In genomic region chr14:35292051-35292769, GRCh38 we compare ENCODE assay signal across 1 cellular context.
TF ChIP-seq lines count a peak whose summit lies in the region.

PSMA6 (plus strand) TSS chr14:35292382; CDS start chr14:35292477, 95 bp downstream.

TF ChIP-seq in HepG2, 621 proteins besides CTCF, POLR2A, EP300 and RAD21 (continued from another document and continues in another):
- peak; percentile 70; the same call in 1 of the 2 replicates for TF ChIP-seq KLF11 (CRISPR knock-in tag; IDR thresholded peaks at IDR 0.05)
- TF ChIP-seq, protein P1, sequence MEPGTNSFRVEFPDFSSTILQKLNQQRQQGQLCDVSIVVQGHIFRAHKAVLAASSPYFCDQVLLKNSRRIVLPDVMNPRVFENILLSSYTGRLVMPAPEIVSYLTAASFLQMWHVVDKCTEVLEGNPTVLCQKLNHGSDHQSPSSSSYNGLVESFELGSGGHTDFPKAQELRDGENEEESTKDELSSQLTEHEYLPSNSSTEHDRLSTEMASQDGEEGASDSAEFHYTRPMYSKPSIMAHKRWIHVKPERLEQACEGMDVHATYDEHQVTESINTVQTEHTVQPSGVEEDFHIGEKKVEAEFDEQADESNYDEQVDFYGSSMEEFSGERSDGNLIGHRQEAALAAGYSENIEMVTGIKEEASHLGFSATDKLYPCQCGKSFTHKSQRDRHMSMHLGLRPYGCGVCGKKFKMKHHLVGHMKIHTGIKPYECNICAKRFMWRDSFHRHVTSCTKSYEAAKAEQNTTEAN (CRISPR knock-in tag; conservative IDR thresholded peaks at IDR 0.05): peak; percentile 71; the same call in 1 of the 2 replicates
- TF ChIP-seq ZFYVE20 (CRISPR knock-in tag; IDR thresholded peaks at IDR 0.05; ENCODE audit: borderline replicate concordance, low read depth): peak; percentile 93; the same call in 1 of the 2 replicates
- peak; percentile 78; the same call in 1 of the 2 replicates for TF ChIP-seq ZNF776 (CRISPR knock-in tag; IDR thresholded peaks at IDR 0.05)
- peak; percentile 100 for TF ChIP-seq ASH2L (IDR thresholded peaks at IDR 0.05; ENCODE audit: insufficient read length, low read depth, low read length)
- TF ChIP-seq, protein P2, sequence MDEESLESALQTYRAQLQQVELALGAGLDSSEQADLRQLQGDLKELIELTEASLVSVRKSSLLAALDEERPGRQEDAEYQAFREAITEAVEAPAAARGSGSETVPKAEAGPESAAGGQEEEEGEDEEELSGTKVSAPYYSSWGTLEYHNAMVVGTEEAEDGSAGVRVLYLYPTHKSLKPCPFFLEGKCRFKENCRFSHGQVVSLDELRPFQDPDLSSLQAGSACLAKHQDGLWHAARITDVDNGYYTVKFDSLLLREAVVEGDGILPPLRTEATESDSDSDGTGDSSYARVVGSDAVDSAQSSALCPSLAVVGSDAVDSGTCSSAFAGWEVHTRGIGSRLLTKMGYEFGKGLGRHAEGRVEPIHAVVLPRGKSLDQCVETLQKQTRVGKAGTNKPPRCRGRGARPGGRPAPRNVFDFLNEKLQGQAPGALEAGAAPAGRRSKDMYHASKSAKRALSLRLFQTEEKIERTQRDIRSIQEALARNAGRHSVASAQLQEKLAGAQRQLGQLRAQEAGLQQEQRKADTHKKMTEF (CRISPR knock-in tag; IDR thresholded peaks at IDR 0.05): peak; percentile 99
- TF ChIP-seq ZNF605 (CRISPR knock-in tag; IDR thresholded peaks at IDR 0.05): peak; percentile 100
- TF ChIP-seq, protein P3, sequence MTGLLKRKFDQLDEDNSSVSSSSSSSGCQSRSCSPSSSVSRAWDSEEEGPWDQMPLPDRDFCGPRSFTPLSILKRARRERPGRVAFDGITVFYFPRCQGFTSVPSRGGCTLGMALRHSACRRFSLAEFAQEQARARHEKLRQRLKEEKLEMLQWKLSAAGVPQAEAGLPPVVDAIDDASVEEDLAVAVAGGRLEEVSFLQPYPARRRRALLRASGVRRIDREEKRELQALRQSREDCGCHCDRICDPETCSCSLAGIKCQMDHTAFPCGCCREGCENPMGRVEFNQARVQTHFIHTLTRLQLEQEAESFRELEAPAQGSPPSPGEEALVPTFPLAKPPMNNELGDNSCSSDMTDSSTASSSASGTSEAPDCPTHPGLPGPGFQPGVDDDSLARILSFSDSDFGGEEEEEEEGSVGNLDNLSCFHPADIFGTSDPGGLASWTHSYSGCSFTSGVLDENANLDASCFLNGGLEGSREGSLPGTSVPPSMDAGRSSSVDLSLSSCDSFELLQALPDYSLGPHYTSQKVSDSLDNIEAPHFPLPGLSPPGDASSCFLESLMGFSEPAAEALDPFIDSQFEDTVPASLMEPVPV (CRISPR knock-in tag; IDR thresholded peaks at IDR 0.05): peak; percentile 98
- TF ChIP-seq, protein P4, sequence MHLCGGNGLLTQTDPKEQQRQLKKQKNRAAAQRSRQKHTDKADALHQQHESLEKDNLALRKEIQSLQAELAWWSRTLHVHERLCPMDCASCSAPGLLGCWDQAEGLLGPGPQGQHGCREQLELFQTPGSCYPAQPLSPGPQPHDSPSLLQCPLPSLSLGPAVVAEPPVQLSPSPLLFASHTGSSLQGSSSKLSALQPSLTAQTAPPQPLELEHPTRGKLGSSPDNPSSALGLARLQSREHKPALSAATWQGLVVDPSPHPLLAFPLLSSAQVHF (CRISPR knock-in tag; IDR thresholded peaks at IDR 0.05): peak; percentile 26; the same call in 1 of the 2 replicates
- peak; percentile 95; the same call in 1 of the 2 replicates for TF ChIP-seq MTA1 (CRISPR knock-in tag; IDR thresholded peaks at IDR 0.05; ENCODE audit: borderline replicate concordance)
- TF ChIP-seq ZNF7 (CRISPR knock-in tag; IDR thresholded peaks at IDR 0.05): 0 out of 2 replicates have a peak, but pooled peaks have one; percentile 18
- TF ChIP-seq, protein P5, sequence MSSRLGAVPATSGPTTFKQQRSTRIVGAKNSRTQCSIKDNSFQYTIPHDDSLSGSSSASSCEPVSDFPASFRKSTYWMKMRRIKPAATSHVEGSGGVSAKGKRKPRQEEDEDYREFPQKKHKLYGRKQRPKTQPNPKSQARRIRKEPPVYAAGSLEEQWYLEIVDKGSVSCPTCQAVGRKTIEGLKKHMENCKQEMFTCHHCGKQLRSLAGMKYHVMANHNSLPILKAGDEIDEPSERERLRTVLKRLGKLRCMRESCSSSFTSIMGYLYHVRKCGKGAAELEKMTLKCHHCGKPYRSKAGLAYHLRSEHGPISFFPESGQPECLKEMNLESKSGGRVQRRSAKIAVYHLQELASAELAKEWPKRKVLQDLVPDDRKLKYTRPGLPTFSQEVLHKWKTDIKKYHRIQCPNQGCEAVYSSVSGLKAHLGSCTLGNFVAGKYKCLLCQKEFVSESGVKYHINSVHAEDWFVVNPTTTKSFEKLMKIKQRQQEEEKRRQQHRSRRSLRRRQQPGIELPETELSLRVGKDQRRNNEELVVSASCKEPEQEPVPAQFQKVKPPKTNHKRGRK (CRISPR knock-in tag; IDR thresholded peaks at IDR 0.05): no peak
- peak; percentile 51; the same call in 1 of the 2 replicates for TF ChIP-seq GMEB2 (CRISPR knock-in tag; IDR thresholded peaks at IDR 0.05; ENCODE audit: low read depth)
- 0 out of 2 replicates have a peak, but pooled peaks have one; percentile 2 for TF ChIP-seq ZNF234 (CRISPR knock-in tag; conservative IDR thresholded peaks at IDR 0.05)
- peak in 1 of 2 experiments; percentile 9; a peak in 1 of 4 replicates for TF ChIP-seq NR2F1 (CRISPR knock-in tag; IDR thresholded peaks at IDR 0.05)
- TF ChIP-seq ZNF12 (CRISPR knock-in tag; IDR thresholded peaks at IDR 0.05): peak; percentile 74
- TF ChIP-seq PBX3 (CRISPR knock-in tag; IDR thresholded peaks at IDR 0.05; ENCODE audit: borderline replicate concordance): peak; percentile 86; the same call in 1 of the 2 replicates
- TF ChIP-seq LBX2 (CRISPR knock-in tag; IDR thresholded peaks at IDR 0.05; ENCODE audit: borderline replicate concordance): peak; percentile 97
- TF ChIP-seq ZNF382 (CRISPR knock-in tag; IDR thresholded peaks at IDR 0.05; ENCODE audit: borderline replicate concordance): no peak
- TF ChIP-seq ZSCAN30 (CRISPR knock-in tag; IDR thresholded peaks at IDR 0.05): no peak; the same call in 1 of the 2 replicates
- TF ChIP-seq ISX (CRISPR knock-in tag; conservative IDR thresholded peaks at IDR 0.05): peak; percentile 94; the same call in 1 of the 2 replicates
- peak; percentile 100 for TF ChIP-seq ZFX (CRISPR knock-in tag; IDR thresholded peaks at IDR 0.05; ENCODE audit: low read depth)
- TF ChIP-seq TBX3 (IDR thresholded peaks at IDR 0.05; ENCODE audit: borderline replicate concordance): no peak
- no peak for TF ChIP-seq ZFP36L2 (CRISPR knock-in tag; IDR thresholded peaks at IDR 0.05)
- TF ChIP-seq, protein P6, sequence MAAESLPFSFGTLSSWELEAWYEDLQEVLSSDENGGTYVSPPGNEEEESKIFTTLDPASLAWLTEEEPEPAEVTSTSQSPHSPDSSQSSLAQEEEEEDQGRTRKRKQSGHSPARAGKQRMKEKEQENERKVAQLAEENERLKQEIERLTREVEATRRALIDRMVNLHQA (CRISPR knock-in tag; IDR thresholded peaks at IDR 0.05): 0 out of 2 replicates have a peak, but pooled peaks have one; percentile 38
- TF ChIP-seq, protein P7, sequence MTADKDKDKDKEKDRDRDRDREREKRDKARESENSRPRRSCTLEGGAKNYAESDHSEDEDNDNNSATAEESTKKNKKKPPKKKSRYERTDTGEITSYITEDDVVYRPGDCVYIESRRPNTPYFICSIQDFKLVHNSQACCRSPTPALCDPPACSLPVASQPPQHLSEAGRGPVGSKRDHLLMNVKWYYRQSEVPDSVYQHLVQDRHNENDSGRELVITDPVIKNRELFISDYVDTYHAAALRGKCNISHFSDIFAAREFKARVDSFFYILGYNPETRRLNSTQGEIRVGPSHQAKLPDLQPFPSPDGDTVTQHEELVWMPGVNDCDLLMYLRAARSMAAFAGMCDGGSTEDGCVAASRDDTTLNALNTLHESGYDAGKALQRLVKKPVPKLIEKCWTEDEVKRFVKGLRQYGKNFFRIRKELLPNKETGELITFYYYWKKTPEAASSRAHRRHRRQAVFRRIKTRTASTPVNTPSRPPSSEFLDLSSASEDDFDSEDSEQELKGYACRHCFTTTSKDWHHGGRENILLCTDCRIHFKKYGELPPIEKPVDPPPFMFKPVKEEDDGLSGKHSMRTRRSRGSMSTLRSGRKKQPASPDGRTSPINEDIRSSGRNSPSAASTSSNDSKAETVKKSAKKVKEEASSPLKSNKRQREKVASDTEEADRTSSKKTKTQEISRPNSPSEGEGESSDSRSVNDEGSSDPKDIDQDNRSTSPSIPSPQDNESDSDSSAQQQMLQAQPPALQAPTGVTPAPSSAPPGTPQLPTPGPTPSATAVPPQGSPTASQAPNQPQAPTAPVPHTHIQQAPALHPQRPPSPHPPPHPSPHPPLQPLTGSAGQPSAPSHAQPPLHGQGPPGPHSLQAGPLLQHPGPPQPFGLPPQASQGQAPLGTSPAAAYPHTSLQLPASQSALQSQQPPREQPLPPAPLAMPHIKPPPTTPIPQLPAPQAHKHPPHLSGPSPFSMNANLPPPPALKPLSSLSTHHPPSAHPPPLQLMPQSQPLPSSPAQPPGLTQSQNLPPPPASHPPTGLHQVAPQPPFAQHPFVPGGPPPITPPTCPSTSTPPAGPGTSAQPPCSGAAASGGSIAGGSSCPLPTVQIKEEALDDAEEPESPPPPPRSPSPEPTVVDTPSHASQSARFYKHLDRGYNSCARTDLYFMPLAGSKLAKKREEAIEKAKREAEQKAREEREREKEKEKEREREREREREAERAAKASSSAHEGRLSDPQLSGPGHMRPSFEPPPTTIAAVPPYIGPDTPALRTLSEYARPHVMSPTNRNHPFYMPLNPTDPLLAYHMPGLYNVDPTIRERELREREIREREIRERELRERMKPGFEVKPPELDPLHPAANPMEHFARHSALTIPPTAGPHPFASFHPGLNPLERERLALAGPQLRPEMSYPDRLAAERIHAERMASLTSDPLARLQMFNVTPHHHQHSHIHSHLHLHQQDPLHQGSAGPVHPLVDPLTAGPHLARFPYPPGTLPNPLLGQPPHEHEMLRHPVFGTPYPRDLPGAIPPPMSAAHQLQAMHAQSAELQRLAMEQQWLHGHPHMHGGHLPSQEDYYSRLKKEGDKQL (CRISPR knock-in tag; IDR thresholded peaks at IDR 0.05; ENCODE audit: low read depth): peak; percentile 34; the same call in 1 of the 2 replicates
- TF ChIP-seq LCORL (IDR thresholded peaks at IDR 0.05): no peak
- TF ChIP-seq LCORL (CRISPR knock-in tag; IDR thresholded peaks at IDR 0.05): peak; percentile 90; the same call in 1 of the 2 replicates
- TF ChIP-seq ZBTB7B (CRISPR knock-in tag; IDR thresholded peaks at IDR 0.05): peak; percentile 15; the same call in 1 of the 2 replicates
- TF ChIP-seq SOX6 (IDR thresholded peaks at IDR 0.05): no peak
- TF ChIP-seq SOX6 (CRISPR knock-in tag; IDR thresholded peaks at IDR 0.05): peak; percentile 87
- TF ChIP-seq ZNF496 (CRISPR knock-in tag; IDR thresholded peaks at IDR 0.05; ENCODE audit: insufficient replicate concordance): no peak
- TF ChIP-seq SMARCC2 (IDR thresholded peaks at IDR 0.05): no peak
- TF ChIP-seq IRF2 (CRISPR knock-in tag; IDR thresholded peaks at IDR 0.05): peak; percentile 99
- peak; percentile 100 for TF ChIP-seq ZNF333 (CRISPR knock-in tag; IDR thresholded peaks at IDR 0.05; ENCODE audit: borderline replicate concordance)
- peak; percentile 98 for TF ChIP-seq SNAPC4 (CRISPR knock-in tag; IDR thresholded peaks at IDR 0.05)
- peak; percentile 80 for TF ChIP-seq STAT5B (CRISPR knock-in tag; IDR thresholded peaks at IDR 0.05)
- TF ChIP-seq ZEB1 (IDR thresholded peaks at IDR 0.05; ENCODE audit: insufficient replicate concordance, low read depth): peak; percentile 64
